In the genomic region with DNA sequence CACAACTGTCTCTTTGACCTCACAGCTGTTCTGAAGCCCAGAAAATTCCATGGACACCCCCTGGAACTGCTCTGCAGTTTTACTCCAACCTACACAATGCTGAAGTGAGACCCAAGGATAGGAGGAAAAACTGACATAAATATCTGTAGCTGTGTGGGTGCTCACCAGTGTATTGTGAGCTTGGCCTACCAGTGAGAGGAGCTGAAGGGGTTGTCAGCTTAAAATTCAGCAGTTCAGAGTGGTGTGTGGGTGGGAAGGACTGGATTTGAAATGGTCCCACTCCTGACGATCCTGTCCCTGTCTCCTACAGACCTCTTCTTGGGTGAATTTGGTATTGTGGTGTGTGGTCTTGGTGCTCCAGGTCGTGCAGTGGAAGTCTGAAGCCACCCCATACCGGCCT, we compare ENCODE assay signal across 14 cellular contexts. TPM values are rescaled to one million over a fixed set of nuclear protein-coding genes. Genes with fewer than 3 reads are reported as not detected.
DNase-seq lines count a peak whose midpoint lies in the region; ATAC-seq and TF ChIP-seq lines count a peak whose summit lies in the region.
"Had no signal": no experiment of that assay in that cellular context is flagged by ENCODE, and none has a peak within 500 bp of the region (broad histone marks: within the 10 kb centered on the region; RNA-seq: fewer than 3 reads in every experiment).

No MANE protein-coding gene starts in this region.

- H3K27ac Mint-ChIP-seq in activated CD4-positive, alpha-beta T cell treated with anti-CD3 and anti-CD28 coated beads for 36 hours = peak overlapping the region; percentile 81
- H3K27ac Mint-ChIP-seq in HFFc6 = peak overlapping the region; percentile 95
- H3K27ac Mint-ChIP-seq in activated naive CD8-positive, alpha-beta T cell = peak overlapping the region; percentile 88
- peak overlapping the region; percentile 55 to 75 (median 63) for H3K27ac Mint-ChIP-seq in nephron

- CTCF ChIA-PET in activated CD4-positive, alpha-beta T cell treated with anti-CD3 and anti-CD28 coated beads for 36 hours (lab: Charles Lee) = interaction anchor here (1.0 to 6.1 kb wide), 3 partner anchors 11 to 51 kb away, joined by 3 to 75 read pairs (median 9); a partner anchor contains a TSS
- CTCF ChIA-PET in GM10248 (lab: Yijun Ruan, JAX) = interaction anchor here (0.8 to 2.9 kb wide), 10 partner anchors 11 to 178 kb away, joined by 3 to 15 read pairs (median 4); a partner anchor contains a TSS

- no peaks in the 10 kb centered on the region for H3K9me3 Mint-ChIP-seq in activated CD4-positive, alpha-beta T cell treated with anti-CD3 and anti-CD28 coated beads for 36 hours (ENCODE audit: low read depth)
- H3K9me3 Mint-ChIP-seq in HFFc6 (no peaks in the 10 kb centered on the region), nephron (no peaks in the 10 kb centered on the region)
- no peaks in the 10 kb centered on the region for H3K9me3 Mint-ChIP-seq in activated naive CD8-positive, alpha-beta T cell (ENCODE audit: low read depth)

- ATAC-seq in activated CD4-positive, alpha-beta T cell treated with anti-CD3 and anti-CD28 coated beads for 36 hours = no peak
- ATAC-seq in GM21619 (IDR thresholded peaks at IDR 0.05; ENCODE audit: unreplicated experiment) = no peak
- ATAC-seq: foreskin keratinocyte had no signal

- TF ChIP-seq CTCF in HFFc6 (IDR thresholded peaks at IDR 0.05) = no peak
- TF ChIP-seq CTCF in nephron (IDR thresholded peaks at IDR 0.05; ENCODE audit: unreplicated experiment in 3 of 3) = no peak
- no peak for TF ChIP-seq CTCF in GM10248 (IDR thresholded peaks at IDR 0.05; ENCODE audit: control extremely low read depth, extremely low read depth, low read depth, missing control alignments)

- no peak for DNase-seq in activated CD4-positive, alpha-beta T cell treated with anti-CD3 and anti-CD28 coated beads for 36 hours
- no peak for DNase-seq in activated CD4-positive, alpha-beta T cell treated with anti-CD3 and anti-CD28 coated beads, Interleukin-2, amount 50 U/mL, for 1 hour
- DNase-seq in HFFc6 (no peak), GM10248 (ENCODE audit: extremely low spot score) (no peak), SIG-M5 treated with dmso at 0.1 percent for 504 hours (lab: John Stamatoyannopoulos, UW; ENCODE audit: unreplicated experiment) (no peak)
- DNase-seq: adrenal gland; effector CD4-positive, alpha-beta T cell; foreskin keratinocyte; NCI-H1092; NCI-H510A treated with DMSO at 0.1 percent for 48 hours; thyroid gland had no signal

- intact Hi-C loops in activated CD4-positive, alpha-beta T cell treated with anti-CD3 and anti-CD28 coated beads for 36 hours (cut with DNase I, micrococcal nuclease) = loop anchor here in 1 of 2 experiments (5.0 kb wide), 1 partner anchor 37 kb away; a partner anchor contains a TSS

- H3K36me3 Mint-ChIP-seq in activated CD4-positive, alpha-beta T cell treated with anti-CD3 and anti-CD28 coated beads for 36 hours (ENCODE audit: low read depth) = peaks cover 64% of the 10 kb centered on the region
- H3K36me3 Mint-ChIP-seq in HFFc6 (ENCODE audit: low read depth) (peaks cover 28% of the 10 kb centered on the region), nephron (ENCODE audit: low read depth) (peaks cover 33% of the 10 kb centered on the region)
- peaks cover 7% of the 10 kb centered on the region for H3K36me3 Mint-ChIP-seq in activated naive CD8-positive, alpha-beta T cell

- H3K4me3 Mint-ChIP-seq in activated CD4-positive, alpha-beta T cell treated with anti-CD3 and anti-CD28 coated beads for 36 hours = peak overlapping the region; percentile 90
- H3K4me3 Mint-ChIP-seq in HFFc6 (peak overlapping the region; percentile 94), nephron (peak overlapping the region; percentile 92 to 96 (median 95))
- H3K4me3 Mint-ChIP-seq in activated naive CD8-positive, alpha-beta T cell = peak overlapping the region; percentile 89

- POLR2A ChIA-PET in activated CD4-positive, alpha-beta T cell treated with anti-CD3 and anti-CD28 coated beads for 36 hours (lab: Charles Lee) = interaction anchor here (0.6 to 1.4 kb wide), 6 partner anchors 14 to 63 kb away, joined by 3 to 15 read pairs (median 3); a partner anchor contains a TSS
- POLR2A ChIA-PET in GM10248 (lab: Yijun Ruan, JAX) = interaction anchor here (0.6 to 4.3 kb wide), 11 partner anchors 12 to 124 kb away, joined by 3 to 28 read pairs (median 5); a partner anchor contains a TSS

- H3K27me3 Mint-ChIP-seq in activated CD4-positive, alpha-beta T cell treated with anti-CD3 and anti-CD28 coated beads for 36 hours = no peaks in the 10 kb centered on the region
- peaks cover 4% of the 10 kb centered on the region; the same call in 1 of the 2 replicates for H3K27me3 Mint-ChIP-seq in HFFc6 (ENCODE audit: insufficient read depth)
- H3K27me3 Mint-ChIP-seq in activated naive CD8-positive, alpha-beta T cell = no peaks in the 10 kb centered on the region
- H3K27me3 Mint-ChIP-seq in nephron (ENCODE audit: low read depth) = no peaks in the 10 kb centered on the region

- peaks cover 48% of the 10 kb centered on the region for H3K4me1 Mint-ChIP-seq in activated CD4-positive, alpha-beta T cell treated with anti-CD3 and anti-CD28 coated beads for 36 hours
- H3K4me1 Mint-ChIP-seq in HFFc6 (ENCODE audit: low read depth) (peaks cover 60% of the 10 kb centered on the region), nephron (peaks cover 31% of the 10 kb centered on the region)
- peaks cover 51% of the 10 kb centered on the region for H3K4me1 Mint-ChIP-seq in activated naive CD8-positive, alpha-beta T cell (ENCODE audit: low read depth)

RNA-seq across cellular contexts. Expression of a gene that starts 2.2 kb away (rescaled TPM):
- 10 to 100 TPM; 11.1 to 12.6 TPM for total RNA-seq in activated CD4-positive, alpha-beta T cell treated with anti-CD3 and anti-CD28 coated beads for 36 hours
- 10 to 100 TPM; 12.8 to 15.0 (median 13.6) TPM for total RNA-seq in HFFc6 (2021; fragmentation: NEBNext Ultra II Directional; extraction: Animal tissue kit (Norgen Biotek cat#: 25700))

RNA-seq across cellular contexts. Expression of a gene that starts 2.4 kb away (rescaled TPM):
- total RNA-seq in activated CD4-positive, alpha-beta T cell treated with anti-CD3 and anti-CD28 coated beads for 36 hours = 10 to 100 TPM; 19.5 to 35.9 TPM
- 10 to 100 TPM; 47.2 to 66.3 (median 52.7) TPM for total RNA-seq in HFFc6 (2021; fragmentation: NEBNext Ultra II Directional; extraction: Animal tissue kit (Norgen Biotek cat#: 25700))

RNA-seq across cellular contexts. Expression of a gene that starts 15.7 kb away (rescaled TPM):
- 10 to 100 TPM; 89.5 to 97.6 TPM for total RNA-seq in activated CD4-positive, alpha-beta T cell treated with anti-CD3 and anti-CD28 coated beads for 36 hours
- 10 to 100 TPM; 51.5 to 57.7 (median 55.0) TPM for total RNA-seq in HFFc6 (2021; fragmentation: NEBNext Ultra II Directional; extraction: Animal tissue kit (Norgen Biotek cat#: 25700))

RNA-seq across cellular contexts. Expression of a gene that starts 18.4 kb away (rescaled TPM):
- 10 to 100 TPM; 10.2 to 12.6 TPM for total RNA-seq in activated CD4-positive, alpha-beta T cell treated with anti-CD3 and anti-CD28 coated beads for 36 hours
- 10 to 100 TPM in 5 of 6 experiments, 1 to 10 TPM in 1; 9.9 to 12.7 (median 10.6) TPM for total RNA-seq in HFFc6 (2021; fragmentation: NEBNext Ultra II Directional; extraction: Animal tissue kit (Norgen Biotek cat#: 25700))

RNA-seq across cellular contexts. Expression of a gene that starts 28.2 kb away (rescaled TPM):
- total RNA-seq in activated CD4-positive, alpha-beta T cell treated with anti-CD3 and anti-CD28 coated beads for 36 hours = 100 to 1,000 TPM in 1 of 2 experiments, 10 to 100 TPM in 1; 87.1 to 125 TPM
- total RNA-seq in HFFc6 (2021; fragmentation: NEBNext Ultra II Directional; extraction: Animal tissue kit (Norgen Biotek cat#: 25700)) = 10 to 100 TPM; 77.6 to 83.8 (median 81.4) TPM
